ENCODE assay signal across 20 cellular contexts in the genomic region with DNA sequence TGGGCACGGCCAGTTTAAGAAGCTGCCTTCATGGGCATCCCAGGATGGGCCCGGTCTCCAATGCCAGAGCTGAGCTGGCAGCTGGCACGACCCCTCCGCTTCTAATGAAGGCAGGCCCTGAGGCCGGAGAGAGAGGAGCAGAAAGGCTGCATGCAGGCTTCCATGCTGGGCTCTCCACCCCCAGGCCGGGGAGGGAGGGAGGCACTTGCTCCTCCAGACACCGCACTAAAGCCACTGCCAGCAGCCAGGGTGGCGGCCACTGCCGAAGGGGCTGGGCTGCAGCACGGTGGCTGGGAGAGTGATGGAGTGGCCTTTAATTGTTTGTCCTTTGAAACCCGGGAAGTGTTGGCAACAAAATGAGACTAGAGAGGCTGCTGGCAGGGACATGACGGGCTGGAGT.
DNase-seq lines count a peak whose midpoint lies in the region; ATAC-seq and TF ChIP-seq lines count a peak whose summit lies in the region.
"Had no signal": no experiment of that assay in that cellular context is flagged by ENCODE, and none has a peak within 500 bp of the region (broad histone marks: within the 10 kb centered on the region; RNA-seq: fewer than 3 reads in every experiment).

No MANE protein-coding gene starts in this region.

- H3K9ac ChIP-seq in MM.1S (ENCODE audit: low read length), result no peak overlapping the region

- H3K4me2 ChIP-seq in MM.1S (ENCODE audit: low read depth, low read length), result no peak overlapping the region

- H4K20me1 ChIP-seq in MM.1S (ENCODE audit: insufficient read depth, low read length), result no peaks in the 10 kb centered on the region

- H3K4me3 Mint-ChIP-seq in naive thymus-derived CD8-positive, alpha-beta T cell, result no peak overlapping the region

- no peak overlapping the region for H3K27ac Mint-ChIP-seq in activated naive CD4-positive, alpha-beta T cell treated with anti-CD3 and anti-CD28 coated beads, Interleukin-2, amount 50 U/mL, for 72 hours
- H3K27ac Mint-ChIP-seq in naive thymus-derived CD8-positive, alpha-beta T cell, result no peak overlapping the region

- no peak overlapping the region for H2AFZ ChIP-seq in MM.1S (ENCODE audit: low read length)

- POLR2A ChIA-PET in naive thymus-derived CD8-positive, alpha-beta T cell (lab: Charles Lee), result no interaction called here

- TF ChIP-seq CTCF in MM.1S (IDR thresholded peaks at IDR 0.05; ENCODE audit: low read length), result no peak

- no peak overlapping the region for H3K4me3 ChIP-seq in MM.1S (ENCODE audit: low read length)
- H3K4me3 ChIP-seq: MG63, pancreas, SK-N-MC, skin epidermis, testis had no signal

- no peaks in the 10 kb centered on the region for H3K9me2 ChIP-seq in MM.1S (replicated peaks; ENCODE audit: insufficient read depth, low read length)

- DNase-seq in ELF-1 (ENCODE audit: low read depth, low spot score) (peak; percentile 74), NCI-H2081 (lab: John Stamatoyannopoulos, UW) (peak; percentile 78 to 81), astrocyte of the hippocampus (ENCODE audit: low read depth, low spot score) (peak; percentile 18), midbrain (lab: John Stamatoyannopoulos, UW) (peak; percentile 14), GF-D8 (lab: John Stamatoyannopoulos, UW) (no peak), MM.1S (no peak)
- DNase-seq in activated naive CD4-positive, alpha-beta T cell treated with anti-CD3 and anti-CD28 coated beads, Interleukin-2, amount 50 U/mL, for 72 hours (ENCODE audit: low spot score in 2 of 2), result no peak
- no peak for DNase-seq in naive thymus-derived CD8-positive, alpha-beta T cell
- DNase-seq: activated effector memory CD4-positive, alpha-beta T cell treated with anti-CD3 and anti-CD28 coated beads, Interleukin-2, amount 50 U/mL, for 16 hours; Calu3; left colon; MG63; NCI-H524; pancreas; T-helper 9 cell; testis had no signal

- peaks cover 0 to 3% of the 10 kb centered on the region in 2 donors for H3K9me3 Mint-ChIP-seq in activated naive CD4-positive, alpha-beta T cell treated with anti-CD3 and anti-CD28 coated beads, Interleukin-2, amount 50 U/mL, for 72 hours
- no peaks in the 10 kb centered on the region for H3K9me3 Mint-ChIP-seq in naive thymus-derived CD8-positive, alpha-beta T cell

- no peaks in the 10 kb centered on the region for H3K36me3 ChIP-seq in MM.1S (replicated peaks; ENCODE audit: insufficient read depth, low read length)
- H3K36me3 ChIP-seq: MG63, pancreas had no signal

- peaks cover 0 to 13% (median 5%) of the 10 kb centered on the region in 5 donors for H3K27me3 Mint-ChIP-seq in naive thymus-derived CD8-positive, alpha-beta T cell

- no peaks in the 10 kb centered on the region for H3F3A ChIP-seq in MM.1S (ENCODE audit: insufficient read depth, low read length)

- no peak for ATAC-seq in activated naive CD4-positive, alpha-beta T cell treated with anti-CD3 and anti-CD28 coated beads, Interleukin-2, amount 50 U/mL, for 72 hours
- ATAC-seq in naive thymus-derived CD8-positive, alpha-beta T cell, result no peak
- ATAC-seq: activated CD4-positive, CD25-positive, alpha-beta regulatory T cell treated with anti-CD3 and anti-CD28 coated beads, Interleukin-2, amount 50 U/mL, for 24 hours; HepG2; left colon had no signal

- no peaks in the 10 kb centered on the region for H3K27me3 ChIP-seq in MM.1S (replicated peaks; ENCODE audit: insufficient read depth, low read length)
- H3K27me3 ChIP-seq: MG63, pancreas, testis had no signal

- no peak overlapping the region for H3K27ac ChIP-seq in MM.1S (ENCODE audit: low read length)
- H3K27ac ChIP-seq: pancreas, SK-N-MC, skin epidermis, testis had no signal

- H3K79me2 ChIP-seq in MM.1S (ENCODE audit: low read length), result no peaks in the 10 kb centered on the region

- no peaks in the 10 kb centered on the region for H3K4me1 ChIP-seq in MM.1S (ENCODE audit: low read length)
- H3K4me1 ChIP-seq: pancreas, testis had no signal

- no peaks in the 10 kb centered on the region for H3K36me3 Mint-ChIP-seq in activated naive CD4-positive, alpha-beta T cell treated with anti-CD3 and anti-CD28 coated beads, Interleukin-2, amount 50 U/mL, for 72 hours
- no peaks in the 10 kb centered on the region for H3K36me3 Mint-ChIP-seq in naive thymus-derived CD8-positive, alpha-beta T cell

- no peaks in the 10 kb centered on the region for H3K4me1 Mint-ChIP-seq in naive thymus-derived CD8-positive, alpha-beta T cell

- H3K9me3 ChIP-seq in MM.1S (replicated peaks; ENCODE audit: insufficient read depth, low read length), result no peaks in the 10 kb centered on the region
- H3K9me3 ChIP-seq: MG63, pancreas, testis had no signal

Comparison
In these comparisons a context has a peak if more than half of its experiments do, and no peak if none do; other contexts are left out.
1. DNase-seq: peak in ELF-1 (single experiment), NCI-H2081 (2 of 2), astrocyte of the hippocampus (single experiment) and midbrain (single experiment); none in GF-D8 (single experiment), MM.1S (single experiment), activated naive CD4-positive, alpha-beta T cell treated with anti-CD3 and anti-CD28 coated beads, Interleukin-2, amount 50 U/mL, for 72 hours (0 of 2) and naive thymus-derived CD8-positive, alpha-beta T cell (0 of 10).